23 cellular contexts compared by ENCODE assay signal in genomic region chr5:119926301-119926700, GRCh38.
"Had no signal": no experiment of that assay in that cellular context is flagged by ENCODE, and none has a peak within 500 bp of the region (broad histone marks: within the 10 kb centered on the region; RNA-seq: fewer than 3 reads in every experiment).

No MANE protein-coding gene starts in this region.

- H3K27ac Mint-ChIP-seq: dendritic cell treated with granulocyte-macrophage colony-stimulating factor and Interleukin-4, amounts not matched to agents 40 ng/mL and 50 ng/mL, for 4 days; memory B cell; naive thymus-derived CD4-positive, alpha-beta T cell had no signal

- H3K4me1 ChIP-seq: colonic mucosa, esophagus squamous epithelium, gastrocnemius medialis, heart right ventricle, left lung, lower lobe of right lung had no signal

- H3K4me1 Mint-ChIP-seq: memory B cell; naive thymus-derived CD4-positive, alpha-beta T cell had no signal

- H3K36me3 Mint-ChIP-seq: memory B cell; naive thymus-derived CD4-positive, alpha-beta T cell had no signal

- ATAC-seq: gastrocnemius medialis; heart right ventricle; left cardiac atrium; left lung; left ventricle myocardium superior; lower lobe of right lung; naive thymus-derived CD4-positive, alpha-beta T cell had no signal

- H3K27ac ChIP-seq: colonic mucosa, esophagus squamous epithelium, gastrocnemius medialis, heart right ventricle, left lung, lower lobe of right lung had no signal

- H3K27me3 Mint-ChIP-seq: dendritic cell treated with granulocyte-macrophage colony-stimulating factor and Interleukin-4, amounts not matched to agents 40 ng/mL and 50 ng/mL, for 4 days; memory B cell; naive thymus-derived CD4-positive, alpha-beta T cell had no signal

- H3K36me3 ChIP-seq: colonic mucosa, esophagus squamous epithelium, gastrocnemius medialis, heart right ventricle, left lung, lower lobe of right lung had no signal

- H3K9me3 Mint-ChIP-seq: dendritic cell treated with granulocyte-macrophage colony-stimulating factor and Interleukin-4, amounts not matched to agents 40 ng/mL and 50 ng/mL, for 4 days; memory B cell had no signal

- FAIRE-seq: endothelial cell of umbilical vein, islet of Langerhans, keratinocyte had no signal

- H3K9me3 ChIP-seq: colonic mucosa, esophagus squamous epithelium, gastrocnemius medialis, left lung, lower lobe of right lung had no signal

- H3K4me3 Mint-ChIP-seq: dendritic cell treated with granulocyte-macrophage colony-stimulating factor and Interleukin-4, amounts not matched to agents 40 ng/mL and 50 ng/mL, for 4 days; memory B cell; naive thymus-derived CD4-positive, alpha-beta T cell had no signal

- DNase-seq: colonic mucosa; cortex of kidney; effector CD8-positive, alpha-beta T cell; esophagus squamous epithelium; foreskin fibroblast; foreskin melanocyte; gastrocnemius medialis; glutamatergic neuron; head of caudate nucleus; heart right ventricle; hippocampal formation; left cardiac atrium; left lung; left ventricle myocardium superior; lower lobe of right lung; mesendoderm; midbrain; naive thymus-derived CD4-positive, alpha-beta T cell had no signal

- H3K27me3 ChIP-seq: colonic mucosa, esophagus squamous epithelium, gastrocnemius medialis, heart right ventricle, left lung had no signal

- H3K4me3 ChIP-seq: colonic mucosa, esophagus squamous epithelium, gastrocnemius medialis, heart right ventricle, left lung, lower lobe of right lung had no signal
